24 cellular contexts compared by ENCODE assay signal in the genomic region with DNA sequence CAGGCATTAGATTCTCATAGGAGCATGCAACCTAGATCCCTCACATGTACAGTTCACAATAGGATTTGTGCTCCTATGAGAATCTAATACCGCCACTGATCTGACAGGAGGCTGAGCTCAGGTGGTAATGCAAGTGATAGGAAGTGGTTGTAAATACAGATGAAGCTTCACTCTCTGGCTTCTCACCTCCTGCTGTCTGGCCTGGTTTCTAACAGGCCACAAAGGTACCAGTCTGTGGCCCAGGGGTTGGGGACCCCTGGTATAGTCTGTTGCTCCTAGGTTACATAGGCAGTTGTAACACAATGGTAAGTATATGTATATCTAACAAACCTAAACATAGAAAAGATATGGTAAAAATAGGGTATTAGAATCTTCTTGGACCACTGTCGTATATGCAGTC.
"Had no signal": no experiment of that assay in that cellular context is flagged by ENCODE, and none has a peak within 500 bp of the region (broad histone marks: within the 10 kb centered on the region; RNA-seq: fewer than 3 reads in every experiment).

No MANE protein-coding gene starts in this region.

- H3K9me3 ChIP-seq: esophagus squamous epithelium, left lung, lower lobe of right lung, ovary, sigmoid colon, suprapubic skin, tibial artery, upper lobe of right lung had no signal

- H3K27me3 Mint-ChIP-seq: activated naive CD4-positive, alpha-beta T cell treated with anti-CD3 and anti-CD28 coated beads, Interleukin-2, amount 50 U/mL, for 24 hours; progenitor cell of endocrine pancreas; stimulated activated naive B cell treated with anti-CD40 and anti-IgM and Interleukin-4, amounts not matched to agents 10 μg/mL and 1 μg/mL and 100 μg/mL, for 72 hours had no signal

- H3K27me3 ChIP-seq: esophagus squamous epithelium, left lung, ovary, sigmoid colon, suprapubic skin, tibial artery, upper lobe of right lung had no signal

- H3K9me3 Mint-ChIP-seq: activated naive CD4-positive, alpha-beta T cell treated with anti-CD3 and anti-CD28 coated beads, Interleukin-2, amount 50 U/mL, for 24 hours; activated T-helper 1 cell treated with anti-CD3 and anti-CD28 coated beads, Interleukin-12 subunit alpha, Interleukin-12 subunit beta, Interleukin-2, Interleukin-4 antibody, amounts not matched to agents 30 ng/mL and 10 ng/mL and 1 ng/mL, durations not matched to agents 14 hours and 24 hours and 36 hours had no signal

- H3K4me3 Mint-ChIP-seq: activated T-helper 1 cell treated with anti-CD3 and anti-CD28 coated beads, Interleukin-12 subunit alpha, Interleukin-12 subunit beta, Interleukin-2, Interleukin-4 antibody, amounts not matched to agents 30 ng/mL and 10 ng/mL and 1 ng/mL, durations not matched to agents 14 hours and 24 hours and 36 hours; stimulated activated naive B cell treated with anti-CD40 and anti-IgM and Interleukin-4, amounts not matched to agents 10 μg/mL and 1 μg/mL and 100 μg/mL, for 72 hours had no signal

- H3K27ac Mint-ChIP-seq: activated T-helper 1 cell treated with anti-CD3 and anti-CD28 coated beads, Interleukin-12 subunit alpha, Interleukin-12 subunit beta, Interleukin-2, Interleukin-4 antibody, amounts not matched to agents 30 ng/mL and 10 ng/mL and 1 ng/mL, durations not matched to agents 14 hours and 24 hours and 36 hours; progenitor cell of endocrine pancreas; stimulated activated naive B cell treated with anti-CD40 and anti-IgM and Interleukin-4, amounts not matched to agents 10 μg/mL and 1 μg/mL and 100 μg/mL, for 72 hours had no signal

- DNase-seq: activated CD4-positive, alpha-beta T cell treated with anti-CD3 and anti-CD28 coated beads for 1 hour; activated CD4-positive, alpha-beta T cell treated with anti-CD3 and anti-CD28 coated beads, Interleukin-2, amount 50 U/mL, for 1 hour; anterior cingulate cortex; dermis blood vessel endothelial cell; effector CD4-positive, alpha-beta T cell; esophagus squamous epithelium; left lung; lower lobe of right lung; mesendoderm; ovary; sigmoid colon; stimulated activated CD4-positive, alpha-beta T cell treated with anti-CD3 and anti-CD28 coated beads, Interleukin-1b, Interleukin-23, amount 100 ng/mL, for 48 hours; stimulated activated CD4-positive, alpha-beta T cell treated with anti-CD3 and anti-CD28 coated beads, Interleukin-4, amount 100 ng/mL, for 4 hours; stimulated activated CD8-positive, alpha-beta memory T cell treated with anti-CD3 and anti-CD28 coated beads, Interleukin-4, amount 100 ng/mL, for 48 hours; stimulated activated naive B cell treated with anti-CD40 and anti-IgM and Interleukin-4, amounts not matched to agents 10 μg/mL and 1 μg/mL and 100 μg/mL, for 72 hours; SW 1271; tibial artery; upper lobe of right lung had no signal

- H3K27ac ChIP-seq: epithelial cell of prostate, lower lobe of right lung, ovary, sigmoid colon, suprapubic skin, tibial artery, upper lobe of right lung had no signal

- H3K4me1 ChIP-seq: tibial artery had no signal

- H3K36me3 ChIP-seq: ovary, sigmoid colon had no signal

- H3K4me3 ChIP-seq: left lung, lower lobe of right lung, ovary, sigmoid colon, smooth muscle cell, suprapubic skin, tibial artery, upper lobe of right lung had no signal

- ATAC-seq: stimulated activated naive B cell treated with anti-CD40 and anti-IgM and Interleukin-4, amounts not matched to agents 10 μg/mL and 1 μg/mL and 100 μg/mL, for 72 hours; upper lobe of right lung had no signal
